In genomic region chr1:211355873-211356272, GRCh38 we compare ENCODE assay signal across 17 cellular contexts. TPM values are rescaled to one million over a fixed set of nuclear protein-coding genes. Genes with fewer than 3 reads are reported as not detected.
DNase-seq lines count a peak whose midpoint lies in the region; ATAC-seq and TF ChIP-seq lines count a peak whose summit lies in the region.
"Had no signal": no experiment of that assay in that cellular context is flagged by ENCODE, and none has a peak within 500 bp of the region (broad histone marks: within the 10 kb centered on the region; RNA-seq: fewer than 3 reads in every experiment).

No MANE protein-coding gene starts in this region.

- ATAC-seq in activated CD8-positive, alpha-beta T cell treated with anti-CD3 and anti-CD28 coated beads, Interleukin-2, amount 10 ng/mL, durations not matched to agents 7 days and 5 days: no peak
- no peak for ATAC-seq in GM18909 (IDR thresholded peaks at IDR 0.05; ENCODE audit: poor library complexity, unreplicated experiment)
- ATAC-seq: A549, Panc1 had no signal

- no peak overlapping the region for H3K27ac ChIP-seq in CD4-positive, alpha-beta memory T cell (ENCODE audit: low read depth, low read length)
- H3K27ac ChIP-seq: A549, KMS-11 had no signal

- POLR2A ChIA-PET in activated CD4-positive, alpha-beta memory T cell treated with anti-CD3 and anti-CD28 coated beads for 36 hours (lab: Charles Lee): no interaction called here
- POLR2A ChIA-PET in activated CD4-positive, alpha-beta memory T cell treated with anti-CD3 and anti-CD28 coated beads, Interleukin-2, amount 10 ng/mL, durations not matched to agents 7 days and 5 days (lab: Charles Lee): interaction anchor here (1.9 kb wide), 1 partner anchor 28 kb away, joined by 9 read pairs; no protein-coding TSS in a partner anchor
- POLR2A ChIA-PET in CD4-positive, alpha-beta memory T cell (lab: Charles Lee; ENCODE audit: partially characterized antibody): interaction anchor here (0.9 to 3.6 kb wide), 5 partner anchors 12 to 32 kb away, joined by 3 to 37 read pairs (median 3); partner anchors contain the start of gene TRAF5
- POLR2A ChIA-PET in activated CD8-positive, alpha-beta T cell treated with anti-CD3 and anti-CD28 coated beads, Interleukin-2, amount 10 ng/mL, durations not matched to agents 7 days and 5 days (lab: Charles Lee): interaction anchor here (1.1 to 1.6 kb wide), 2 partner anchors 11 to 29 kb away, joined by 3 to 6 read pairs; partner anchors contain the start of gene TRAF5

- H3K4me1 ChIP-seq in CD4-positive, alpha-beta memory T cell (ENCODE audit: insufficient read depth, low read length): peaks cover 54% of the 10 kb centered on the region
- H3K4me1 ChIP-seq: A549 had no signal

- no peaks in the 10 kb centered on the region for H3K9me3 ChIP-seq in CD4-positive, alpha-beta memory T cell (ENCODE audit: control insufficient read depth in 1 of 2, low read length in 2 of 2)

- no peak for TF ChIP-seq CTCF in nephron progenitor cell (IDR thresholded peaks at IDR 0.05)

- H3K27me3 Mint-ChIP-seq in activated CD4-positive, alpha-beta memory T cell treated with anti-CD3 and anti-CD28 coated beads for 36 hours: no peaks in the 10 kb centered on the region
- no peaks in the 10 kb centered on the region for H3K27me3 Mint-ChIP-seq in activated CD4-positive, alpha-beta memory T cell treated with anti-CD3 and anti-CD28 coated beads, Interleukin-2, amount 10 ng/mL, durations not matched to agents 7 days and 5 days
- no peaks in the 10 kb centered on the region for H3K27me3 Mint-ChIP-seq in CD4-positive, alpha-beta memory T cell
- H3K27me3 Mint-ChIP-seq in activated CD8-positive, alpha-beta T cell treated with anti-CD3 and anti-CD28 coated beads, Interleukin-2, amount 10 ng/mL, durations not matched to agents 7 days and 5 days (ENCODE audit: low read depth): no peaks in the 10 kb centered on the region
- H3K27me3 Mint-ChIP-seq in immature natural killer cell (ENCODE audit: low read depth in 3 of 3) (peaks cover 0 to 5% (median 4%) of the 10 kb centered on the region in 3 donors), nephron progenitor cell (ENCODE audit: low read depth, poor library complexity) (no peaks in the 10 kb centered on the region)

- H3K9me3 Mint-ChIP-seq in activated CD4-positive, alpha-beta memory T cell treated with anti-CD3 and anti-CD28 coated beads for 36 hours: peaks cover 11% of the 10 kb centered on the region
- H3K9me3 Mint-ChIP-seq in activated CD4-positive, alpha-beta memory T cell treated with anti-CD3 and anti-CD28 coated beads, Interleukin-2, amount 10 ng/mL, durations not matched to agents 7 days and 5 days: peaks cover 9% of the 10 kb centered on the region
- peaks cover 0 to 3% (median 0%) of the 10 kb centered on the region in 8 donors for H3K9me3 Mint-ChIP-seq in CD4-positive, alpha-beta memory T cell
- peaks cover 10% of the 10 kb centered on the region for H3K9me3 Mint-ChIP-seq in activated CD8-positive, alpha-beta T cell treated with anti-CD3 and anti-CD28 coated beads, Interleukin-2, amount 10 ng/mL, durations not matched to agents 7 days and 5 days (ENCODE audit: insufficient read depth)
- peaks cover 0 to 2% (median 0%) of the 10 kb centered on the region in 6 donors for H3K9me3 Mint-ChIP-seq in immature natural killer cell
- H3K9me3 Mint-ChIP-seq in nephron progenitor cell: peaks cover 22% of the 10 kb centered on the region

- no peak overlapping the region for H3K4me3 ChIP-seq in CD4-positive, alpha-beta memory T cell (ENCODE audit: low read length in 2 of 2)
- H3K4me3 ChIP-seq: A549 had no signal

- H3K27me3 ChIP-seq in CD4-positive, alpha-beta memory T cell (ENCODE audit: insufficient read depth, low read length): no peaks in the 10 kb centered on the region

- H3K4me1 Mint-ChIP-seq in activated CD4-positive, alpha-beta memory T cell treated with anti-CD3 and anti-CD28 coated beads for 36 hours (ENCODE audit: low read depth): peaks cover 68% of the 10 kb centered on the region
- peaks cover 55% of the 10 kb centered on the region for H3K4me1 Mint-ChIP-seq in activated CD4-positive, alpha-beta memory T cell treated with anti-CD3 and anti-CD28 coated beads, Interleukin-2, amount 10 ng/mL, durations not matched to agents 7 days and 5 days
- peaks cover 42 to 55% (median 52%) of the 10 kb centered on the region in 4 donors for H3K4me1 Mint-ChIP-seq in CD4-positive, alpha-beta memory T cell
- peaks cover 50% of the 10 kb centered on the region for H3K4me1 Mint-ChIP-seq in activated CD8-positive, alpha-beta T cell treated with anti-CD3 and anti-CD28 coated beads, Interleukin-2, amount 10 ng/mL, durations not matched to agents 7 days and 5 days (ENCODE audit: low read depth)
- H3K4me1 Mint-ChIP-seq in immature natural killer cell: peaks cover 51 to 62% of the 10 kb centered on the region in 2 donors
- no peaks in the 10 kb centered on the region for H3K4me1 Mint-ChIP-seq in nephron progenitor cell

- no peak overlapping the region for H3K4me3 Mint-ChIP-seq in activated CD4-positive, alpha-beta memory T cell treated with anti-CD3 and anti-CD28 coated beads for 36 hours
- H3K4me3 Mint-ChIP-seq in activated CD4-positive, alpha-beta memory T cell treated with anti-CD3 and anti-CD28 coated beads, Interleukin-2, amount 10 ng/mL, durations not matched to agents 7 days and 5 days: no peak overlapping the region
- H3K4me3 Mint-ChIP-seq in CD4-positive, alpha-beta memory T cell: no peak overlapping the region
- no peak overlapping the region for H3K4me3 Mint-ChIP-seq in activated CD8-positive, alpha-beta T cell treated with anti-CD3 and anti-CD28 coated beads, Interleukin-2, amount 10 ng/mL, durations not matched to agents 7 days and 5 days
- H3K4me3 Mint-ChIP-seq in immature natural killer cell (peak overlapping the region in 1 of 5 donors; percentile 4), nephron progenitor cell (no peak overlapping the region)

- H3K27ac Mint-ChIP-seq in activated CD4-positive, alpha-beta memory T cell treated with anti-CD3 and anti-CD28 coated beads for 36 hours: peak overlapping the region; percentile 26
- no peak overlapping the region for H3K27ac Mint-ChIP-seq in activated CD4-positive, alpha-beta memory T cell treated with anti-CD3 and anti-CD28 coated beads, Interleukin-2, amount 10 ng/mL, durations not matched to agents 7 days and 5 days
- H3K27ac Mint-ChIP-seq in CD4-positive, alpha-beta memory T cell: peak overlapping the region in 6 of 7 donors; percentile 17 to 81 (median 57)
- peak overlapping the region; percentile 18 for H3K27ac Mint-ChIP-seq in activated CD8-positive, alpha-beta T cell treated with anti-CD3 and anti-CD28 coated beads, Interleukin-2, amount 10 ng/mL, durations not matched to agents 7 days and 5 days
- H3K27ac Mint-ChIP-seq in immature natural killer cell: peak overlapping the region; percentile 22 to 82 (median 58)
- no peak overlapping the region for H3K27ac Mint-ChIP-seq in nephron progenitor cell

- intact Hi-C loops in activated CD4-positive, alpha-beta memory T cell treated with anti-CD3 and anti-CD28 coated beads for 36 hours (cut with micrococcal nuclease): no loop called here
- intact Hi-C loops in CD4-positive, alpha-beta memory T cell (cut with micrococcal nuclease): no loop called here

- CTCF ChIA-PET in activated CD4-positive, alpha-beta memory T cell treated with anti-CD3 and anti-CD28 coated beads for 36 hours (lab: Charles Lee): interaction anchor here (0.6 to 4.2 kb wide), 3 partner anchors 28 to 160 kb away, joined by 3 to 23 read pairs (median 11); partner anchors contain the start of gene TRAF5
- CTCF ChIA-PET in activated CD4-positive, alpha-beta memory T cell treated with anti-CD3 and anti-CD28 coated beads, Interleukin-2, amount 10 ng/mL, durations not matched to agents 7 days and 5 days (lab: Charles Lee): interaction anchor here (0.8 to 3.3 kb wide), 3 partner anchors 17 to 121 kb away, joined by 3 to 14 read pairs (median 4); no protein-coding TSS in a partner anchor
- CTCF ChIA-PET in CD4-positive, alpha-beta memory T cell (lab: Charles Lee; ENCODE audit: partially characterized antibody): interaction anchor here (0.9 to 2.2 kb wide), 5 partner anchors 8 to 32 kb away, joined by 3 to 8 read pairs (median 8); no protein-coding TSS in a partner anchor
- CTCF ChIA-PET in activated CD8-positive, alpha-beta T cell treated with anti-CD3 and anti-CD28 coated beads, Interleukin-2, amount 10 ng/mL, durations not matched to agents 7 days and 5 days (lab: Charles Lee): interaction anchor here (1.0 to 4.9 kb wide), 5 partner anchors 17 to 33 kb away, joined by 3 to 40 read pairs (median 3); no protein-coding TSS in a partner anchor

- peak; percentile 31 for DNase-seq in activated CD4-positive, alpha-beta memory T cell treated with anti-CD3 and anti-CD28 coated beads for 36 hours
- DNase-seq in activated CD4-positive, alpha-beta memory T cell treated with anti-CD3 and anti-CD28 coated beads, Interleukin-2, amount 10 ng/mL, durations not matched to agents 7 days and 5 days: no peak
- DNase-seq in CD4-positive, alpha-beta memory T cell: no peak
- DNase-seq in activated CD8-positive, alpha-beta T cell treated with anti-CD3 and anti-CD28 coated beads, Interleukin-2, amount 10 ng/mL, durations not matched to agents 7 days and 5 days: no peak
- DNase-seq in immature natural killer cell (no peak), NCI-H748 (lab: John Stamatoyannopoulos, UW; ENCODE audit: unreplicated experiment) (no peak), nephron progenitor cell (no peak)
- DNase-seq: C1 segment of cervical spinal cord, NCI-H1436, NCI-H2029, NCI-H2171 treated with DMSO at 0.1 percent for 48 hours, NCI-H510A, NCI-H82 had no signal

- peaks cover 44% of the 10 kb centered on the region for H3K36me3 Mint-ChIP-seq in activated CD4-positive, alpha-beta memory T cell treated with anti-CD3 and anti-CD28 coated beads for 36 hours
- H3K36me3 Mint-ChIP-seq in activated CD4-positive, alpha-beta memory T cell treated with anti-CD3 and anti-CD28 coated beads, Interleukin-2, amount 10 ng/mL, durations not matched to agents 7 days and 5 days (ENCODE audit: low read depth): peaks cover 72% of the 10 kb centered on the region
- peaks cover 49 to 57% of the 10 kb centered on the region in 2 donors for H3K36me3 Mint-ChIP-seq in CD4-positive, alpha-beta memory T cell
- peaks cover 72% of the 10 kb centered on the region for H3K36me3 Mint-ChIP-seq in activated CD8-positive, alpha-beta T cell treated with anti-CD3 and anti-CD28 coated beads, Interleukin-2, amount 10 ng/mL, durations not matched to agents 7 days and 5 days (ENCODE audit: low read depth)
- H3K36me3 Mint-ChIP-seq in immature natural killer cell (peaks cover 23 to 31% (median 25%) of the 10 kb centered on the region in 3 donors), nephron progenitor cell (ENCODE audit: low read depth) (peaks cover 39% of the 10 kb centered on the region)

- H3K36me3 ChIP-seq in CD4-positive, alpha-beta memory T cell (ENCODE audit: insufficient read depth, low read length): peaks cover 16% of the 10 kb centered on the region

RNA-seq across cellular contexts. Expression of gene TRAF5, which starts 29.2 kb away (rescaled TPM):
- 10 to 100 TPM; 42.5 to 44.6 TPM for total RNA-seq in activated CD4-positive, alpha-beta memory T cell treated with anti-CD3 and anti-CD28 coated beads for 36 hours
- 10 to 100 TPM; 67.9 to 68.4 TPM for total RNA-seq in activated CD4-positive, alpha-beta memory T cell treated with anti-CD3 and anti-CD28 coated beads, Interleukin-2, amount 10 ng/mL, durations not matched to agents 7 days and 5 days
- 10 to 100 TPM; 80.2 to 95.1 TPM for total RNA-seq in CD4-positive, alpha-beta memory T cell
- polyA plus RNA-seq in CD4-positive, alpha-beta memory T cell: 10 to 100 TPM; 22.5 to 36.9 TPM
- total RNA-seq in activated CD8-positive, alpha-beta T cell treated with anti-CD3 and anti-CD28 coated beads, Interleukin-2, amount 10 ng/mL, durations not matched to agents 7 days and 5 days: 10 to 100 TPM; 61.1 to 64.4 TPM
- 10 to 100 TPM; 19.6 to 37.0 (median 21.8) TPM for polyA plus RNA-seq in immature natural killer cell

Comparison
In these comparisons a context has a peak if more than half of its experiments do, and no peak if none do; other contexts are left out.
1. H3K27ac Mint-ChIP-seq: peak in activated CD4-positive, alpha-beta memory T cell treated with anti-CD3 and anti-CD28 coated beads for 36 hours (single experiment), CD4-positive, alpha-beta memory T cell (6 of 7), activated CD8-positive, alpha-beta T cell treated with anti-CD3 and anti-CD28 coated beads, Interleukin-2, amount 10 ng/mL, durations not matched to agents 7 days and 5 days (single experiment) and immature natural killer cell (6 of 6); none in activated CD4-positive, alpha-beta memory T cell treated with anti-CD3 and anti-CD28 coated beads, Interleukin-2, amount 10 ng/mL, durations not matched to agents 7 days and 5 days (single experiment) and nephron progenitor cell (single experiment).